In genomic region chr2:47078541-47079482, GRCh38 we compare ENCODE assay signal across 12 cellular contexts.
DNase-seq lines count a peak whose midpoint lies in the region; FAIRE-seq and TF ChIP-seq lines count a peak whose summit lies in the region.
"Had no signal": no experiment of that assay in that cellular context is flagged by ENCODE, and none has a peak within 500 bp of the region (broad histone marks: within the 10 kb centered on the region; RNA-seq: fewer than 3 reads in every experiment).

No MANE protein-coding gene starts in this region.

- H3K27me3 ChIP-seq in H9 (ENCODE audit: insufficient read depth, low read length) (no peaks in the 10 kb centered on the region), SJSA1 (replicated peaks) (no peaks in the 10 kb centered on the region), hepatocyte (no peaks in the 10 kb centered on the region), small intestine (ENCODE audit: control insufficient read depth in 2 of 2, insufficient read depth in 2 of 2, low read length in 2 of 2) (no peaks in the 10 kb centered on the region)

- H2BK20ac ChIP-seq in H9 (ENCODE audit: low read depth, low read length, poor library complexity, severe bottlenecking), result no peak overlapping the region

- WGBS in H9 (ENCODE audit: extremely low coverage, insufficient read length, low lambda C conversion rate), result no CpG with 5 or more reads among the region's 17 CpGs
- 86% methylated on average over 15 of the region's 17 CpGs for WGBS in hepatocyte (ENCODE audit: low lambda C conversion rate, missing lambda C conversion rate)
- 41 to 74% (median 55%) methylated on average over 17 of the region's 17 CpGs for WGBS in small intestine, 3 donors

- H4K20me1 ChIP-seq in H9 (ENCODE audit: control insufficient read depth, insufficient read depth, insufficient read length) (no peaks in the 10 kb centered on the region), hepatocyte (ENCODE audit: insufficient read depth, poor library complexity, severe bottlenecking) (no peaks in the 10 kb centered on the region)

- no peak overlapping the region for H3K4ac ChIP-seq in H9 (ENCODE audit: low read depth, low read length)

- H3K4me3 ChIP-seq in SJSA1, result no peak overlapping the region
- H3K4me3 ChIP-seq in hepatocyte, result no peak overlapping the region
- no peak overlapping the region for H3K4me3 ChIP-seq in small intestine (ENCODE audit: low read depth in 1 of 2, low read length in 2 of 2)

- H3T11ph ChIP-seq in H9 (ENCODE audit: low read length), result no peak overlapping the region

- H3K36me3 Mint-ChIP-seq in H9 (ENCODE audit: insufficient read depth in 1 of 3, low read depth in 3 of 3), result no peaks in the 10 kb centered on the region; a peak in 1 of 7 replicates
- H3K36me3 Mint-ChIP-seq: natural killer cell had no signal

- H3K9ac ChIP-seq in H9 (ENCODE audit: extremely low read depth, insufficient read length, low read length), result no peak overlapping the region

- H3K9me3 ChIP-seq in H9 (ENCODE audit: control insufficient read depth, low read depth, low read length), result no peaks in the 10 kb centered on the region
- H3K9me3 ChIP-seq in SJSA1 (replicated peaks), result no peaks in the 10 kb centered on the region
- H3K9me3 ChIP-seq in hepatocyte (ENCODE audit: low read depth), result no peaks in the 10 kb centered on the region
- no peaks in the 10 kb centered on the region for H3K9me3 ChIP-seq in small intestine (ENCODE audit: control insufficient read depth, low read depth)

- H3K27me3 Mint-ChIP-seq in H9 (ENCODE audit: low read depth), result no peaks in the 10 kb centered on the region; the same call in 1 of the 2 replicates
- H3K27me3 Mint-ChIP-seq: activated CD4-positive, alpha-beta T cell treated with anti-CD3 and anti-CD28 coated beads, Interleukin-2, amount 10 ng/mL, durations not matched to agents 7 days and 5 days; stimulated activated naive CD8-positive, alpha-beta T cell treated with anti-CD3 and anti-CD28 coated beads, Interleukin-15, Interleukin-2, amounts not matched to agents 100 ng/mL and 50 ng/mL, for 24 hours had no signal

- H2BK15ac ChIP-seq in H9 (ENCODE audit: low read depth, low read length), result no peak overlapping the region

- no peak overlapping the region for H2BK12ac ChIP-seq in H9 (ENCODE audit: insufficient read length, low read depth, low read length)

- H3K9me2 ChIP-seq in hepatocyte (replicated peaks; ENCODE audit: insufficient read depth), result no peaks in the 10 kb centered on the region

- H3K27ac ChIP-seq in H9 (ENCODE audit: insufficient read length, low read depth, low read length) (no peak overlapping the region), SJSA1 (peak overlapping the region; percentile 99), hepatocyte (peak overlapping the region; percentile 89), small intestine (ENCODE audit: low read depth in 1 of 2, low read length in 1 of 2) (peak overlapping the region; percentile 18 to 84)

- H3K23ac ChIP-seq in H9 (ENCODE audit: insufficient read length, low read depth, low read length), result no peak overlapping the region

- H3K4me1 Mint-ChIP-seq in H9, result peaks cover 39 to 50% of the 10 kb centered on the region in 2 experiments
- H3K4me1 Mint-ChIP-seq: activated CD4-positive, alpha-beta T cell treated with anti-CD3 and anti-CD28 coated beads, Interleukin-2, amount 10 ng/mL, durations not matched to agents 7 days and 5 days had no signal

- H2AFZ ChIP-seq in H9 (ENCODE audit: low read length) (no peak overlapping the region), hepatocyte (no peak overlapping the region)

- H3K4me2 ChIP-seq in H9 (ENCODE audit: insufficient read depth, insufficient read length, low read length) (no peak overlapping the region), hepatocyte (peak overlapping the region; percentile 17)

- H3K56ac ChIP-seq in H9 (ENCODE audit: insufficient read length, low read depth, low read length), result no peak overlapping the region

- no peak overlapping the region for H2BK120ac ChIP-seq in H9 (ENCODE audit: low read depth, low read length, poor library complexity, severe bottlenecking)

- H3K9me3 Mint-ChIP-seq in H9, result no peaks in the 10 kb centered on the region
- H3K9me3 Mint-ChIP-seq: activated CD4-positive, alpha-beta T cell treated with anti-CD3 and anti-CD28 coated beads, Interleukin-2, amount 10 ng/mL, durations not matched to agents 7 days and 5 days; natural killer cell; stimulated activated naive CD8-positive, alpha-beta T cell treated with anti-CD3 and anti-CD28 coated beads, Interleukin-15, Interleukin-2, amounts not matched to agents 100 ng/mL and 50 ng/mL, for 24 hours had no signal

- peaks cover 16% of the 10 kb centered on the region; the same call in 1 of the 2 replicates for H3K4me1 ChIP-seq in H9 (ENCODE audit: insufficient read depth, low read length)
- peaks cover 46% of the 10 kb centered on the region for H3K4me1 ChIP-seq in SJSA1 (replicated peaks)
- peaks cover 25% of the 10 kb centered on the region for H3K4me1 ChIP-seq in hepatocyte (ENCODE audit: insufficient read depth)
- H3K4me1 ChIP-seq in small intestine (ENCODE audit: control insufficient read depth in 2 of 2, insufficient read depth in 1 of 2, low read depth in 1 of 2, low read length in 1 of 2), result peaks cover 11 to 19% of the 10 kb centered on the region in 2 donors

- peak overlapping the region; percentile 34; the same call in 1 of the 2 replicates for H3K14ac ChIP-seq in H9 (ENCODE audit: insufficient read depth, low read length)

- no peak for FAIRE-seq in small intestine (lab: Jason Lieb, UNC)

- H4K91ac ChIP-seq in H9 (ENCODE audit: insufficient read length, low read depth, low read length), result no peak overlapping the region

- no peak for TF ChIP-seq CTCF in H9 (conservative IDR thresholded peaks at IDR 0.05)
- no peak for TF ChIP-seq CTCF in hepatocyte (IDR thresholded peaks at IDR 0.05; ENCODE audit: poor library complexity)

- H2AK5ac ChIP-seq in H9 (ENCODE audit: insufficient read length, low read length), result no peak overlapping the region

- no peaks in the 10 kb centered on the region for H3K79me1 ChIP-seq in H9 (ENCODE audit: insufficient read depth, low read depth, low read length, poor library complexity, severe bottlenecking)

- no peak for DNase-seq in H9
- DNase-seq in SJSA1 (ENCODE audit: low read depth in 1 of 2, low spot score in 2 of 2), result no peak
- DNase-seq in hepatocyte (ENCODE audit: low spot score), result peak; percentile 58
- peak; percentile 97 for DNase-seq in small intestine
- no peak for DNase-seq in NCI-H82 (lab: John Stamatoyannopoulos, UW)
- no peak for DNase-seq in cerebellar nuclear complex (lab: John Stamatoyannopoulos, UW)
- DNase-seq in effector CD4-positive, alpha-beta T cell, result no peak
- DNase-seq in stimulated activated naive CD4-positive, alpha-beta T cell (lab: John Stamatoyannopoulos, UW), result no peak
- DNase-seq: activated CD4-positive, alpha-beta T cell treated with anti-CD3 and anti-CD28 coated beads, Interleukin-2, amount 10 ng/mL, durations not matched to agents 7 days and 5 days; natural killer cell; NCI-H2171 had no signal

- H4K8ac ChIP-seq in H9 (replicated peaks; ENCODE audit: insufficient read length, low read depth, low read length), result no peak overlapping the region

- no peak overlapping the region for H2BK5ac ChIP-seq in H9 (ENCODE audit: insufficient read length, low read length)

- peaks cover 7% of the 10 kb centered on the region for H3K36me3 ChIP-seq in SJSA1
- H3K36me3 ChIP-seq in hepatocyte (replicated peaks; ENCODE audit: insufficient read depth, low read depth), result no peaks in the 10 kb centered on the region
- H3K36me3 ChIP-seq in small intestine (ENCODE audit: control insufficient read depth in 2 of 2, insufficient read depth in 2 of 2, low read length in 2 of 2), result peaks cover 0 to 2% of the 10 kb centered on the region in 2 donors

- H3K18ac ChIP-seq in H9 (ENCODE audit: insufficient read length, low read depth, low read length), result no peak overlapping the region

- H3K27ac Mint-ChIP-seq in H9, result peak overlapping the region; percentile 8 to 74 (median 15); a peak in 4 of 7 replicates
- H3K27ac Mint-ChIP-seq: activated CD4-positive, alpha-beta T cell treated with anti-CD3 and anti-CD28 coated beads, Interleukin-2, amount 10 ng/mL, durations not matched to agents 7 days and 5 days; stimulated activated naive CD8-positive, alpha-beta T cell treated with anti-CD3 and anti-CD28 coated beads, Interleukin-15, Interleukin-2, amounts not matched to agents 100 ng/mL and 50 ng/mL, for 24 hours had no signal

- no peak overlapping the region for H3K4me3 Mint-ChIP-seq in H9
- H3K4me3 Mint-ChIP-seq: activated CD4-positive, alpha-beta T cell treated with anti-CD3 and anti-CD28 coated beads, Interleukin-2, amount 10 ng/mL, durations not matched to agents 7 days and 5 days; natural killer cell; stimulated activated naive CD8-positive, alpha-beta T cell treated with anti-CD3 and anti-CD28 coated beads, Interleukin-15, Interleukin-2, amounts not matched to agents 100 ng/mL and 50 ng/mL, for 24 hours had no signal

- H3K79me2 ChIP-seq in H9 (ENCODE audit: insufficient read depth, low read length) (no peaks in the 10 kb centered on the region), hepatocyte (no peaks in the 10 kb centered on the region)

- H4K5ac ChIP-seq in H9 (ENCODE audit: insufficient read length, low read depth, low read length), result no peak overlapping the region

- no peaks in the 10 kb centered on the region for H3K23me2 ChIP-seq in H9 (ENCODE audit: insufficient read length, low read depth, low read length, poor library complexity, severe bottlenecking)

Comparison
In these comparisons a context has a peak if more than half of its experiments do, and no peak if none do; other contexts are left out.
1. DNase-seq: peak in hepatocyte (single experiment) and small intestine (single experiment); none in H9 (single experiment), SJSA1 (0 of 2), NCI-H82 (single experiment), cerebellar nuclear complex (0 of 2), effector CD4-positive, alpha-beta T cell (single experiment) and stimulated activated naive CD4-positive, alpha-beta T cell (0 of 6).